In genomic region chr10:11611248-11612003, GRCh38 we compare ENCODE assay signal across 8 cellular contexts. TPM values are rescaled to one million over a fixed set of nuclear protein-coding genes. Genes with fewer than 3 reads are reported as not detected.
DNase-seq lines count a peak whose midpoint lies in the region; ATAC-seq and TF ChIP-seq lines count a peak whose summit lies in the region.

Gene USP6NL (minus strand): TSS chr10:11611650. CDS start chr10:11597634, 14,016 bp downstream.

- H3K36me3 ChIP-seq in SJCRH30 (no peaks in the 10 kb centered on the region), thoracic aorta (no peaks in the 10 kb centered on the region)

- H3K9me3 Mint-ChIP-seq in activated naive CD4-positive, alpha-beta T cell treated with anti-CD3 and anti-CD28 coated beads, Interleukin-2, amount 50 U/mL, for 72 hours: peaks cover 0 to 7% of the 10 kb centered on the region in 2 donors

- H3K27ac ChIP-seq in SJCRH30 (peak within 1 kb of the TSS; percentile 56; the same call in 1 of the 2 replicates), thoracic aorta (peak within 1 kb of the TSS; percentile 79 to 83)

- peak; percentile 47 for ATAC-seq in GM21529 (IDR thresholded peaks at IDR 0.05; ENCODE audit: unreplicated experiment)
- peak; percentile 63 to 78 for ATAC-seq in activated naive CD4-positive, alpha-beta T cell treated with anti-CD3 and anti-CD28 coated beads, Interleukin-2, amount 50 U/mL, for 72 hours
- peak; percentile 76 for ATAC-seq in thoracic aorta (ENCODE audit: insufficient number of reproducible peaks, low FRiP score, low read depth)

- H3K27me3 ChIP-seq in SJCRH30 (no peaks in the 10 kb centered on the region), thoracic aorta (replicated peaks; ENCODE audit: insufficient read depth) (no peaks in the 10 kb centered on the region)

- peak within 1 kb of the TSS; percentile 100 for H3K4me3 ChIP-seq in SJCRH30
- peak within 1 kb of the TSS; percentile 93 for H3K4me3 ChIP-seq in thoracic aorta

- H3K9me3 ChIP-seq in SJCRH30 (replicated peaks) (no peaks in the 10 kb centered on the region), thoracic aorta (no peaks in the 10 kb centered on the region)

- no peak for TF ChIP-seq CTCF in thoracic aorta (IDR thresholded peaks at IDR 0.05)

- H3K4me1 ChIP-seq in SJCRH30 (no peaks in the 10 kb centered on the region), thoracic aorta (ENCODE audit: control insufficient read depth in 1 of 2, low read depth in 2 of 2) (peaks cover 5 to 11% of the 10 kb centered on the region in 2 donors)

- peak; percentile 88 for DNase-seq in DMS53 treated with DMSO at 0.1 percent for 48 hours (lab: John Stamatoyannopoulos, UW; ENCODE audit: unreplicated experiment)
- DNase-seq in SJCRH30: peak; percentile 77 to 79
- DNase-seq in activated naive CD4-positive, alpha-beta T cell treated with anti-CD3 and anti-CD28 coated beads, Interleukin-2, amount 50 U/mL, for 72 hours (ENCODE audit: low spot score in 2 of 2): peak; percentile 59 to 77
- DNase-seq in glomerular endothelial cell (ENCODE audit: extremely low read depth, low read depth, low spot score): no peak
- peak in 55 of 56 donors; percentile 8 to 89 (median 70) for DNase-seq in nucleus accumbens (lab: John Stamatoyannopoulos, UW)
- peak; percentile 35 for DNase-seq in thoracic aorta (ENCODE audit: low spot score)

- TF ChIP-seq EP300 in Ishikawa (IDR thresholded peaks at IDR 0.05; ENCODE audit: borderline replicate concordance): no peak

- H3K36me3 Mint-ChIP-seq in activated naive CD4-positive, alpha-beta T cell treated with anti-CD3 and anti-CD28 coated beads, Interleukin-2, amount 50 U/mL, for 72 hours: peaks cover 4 to 11% of the 10 kb centered on the region in 2 donors

- no peak for TF ChIP-seq RAD21 in Ishikawa (IDR thresholded peaks at IDR 0.05; ENCODE audit: low read depth)

- peak within 1 kb of the TSS; percentile 81 to 92 for H3K27ac Mint-ChIP-seq in activated naive CD4-positive, alpha-beta T cell treated with anti-CD3 and anti-CD28 coated beads, Interleukin-2, amount 50 U/mL, for 72 hours

TF ChIP-seq in Ishikawa, 13 proteins besides CTCF, POLR2A, EP300 and RAD21:
- TF ChIP-seq TCF12 (IDR thresholded peaks at IDR 0.05; ENCODE audit: low read depth) (no peak; the same call in 1 of the 2 replicates), TAF1 (IDR thresholded peaks at IDR 0.05; ENCODE audit: low read depth) (peak; percentile 44; the same call in 1 of the 2 replicates), EGR1 (IDR thresholded peaks at IDR 0.05) (0 out of 2 replicates have a peak, but pooled peaks have one; percentile 10), ZBTB7A (IDR thresholded peaks at IDR 0.05; ENCODE audit: low read depth) (peak; percentile 25; the same call in 1 of the 2 replicates), NFIC (IDR thresholded peaks at IDR 0.05) (no peak), MAX (IDR thresholded peaks at IDR 0.05) (peak; percentile 73; the same call in 1 of the 2 replicates), YY1 (IDR thresholded peaks at IDR 0.05; ENCODE audit: low read depth) (peak; percentile 88), USF1 (IDR thresholded peaks at IDR 0.05) (peak; percentile 78), FOXM1 (IDR thresholded peaks at IDR 0.05; ENCODE audit: borderline replicate concordance, low read depth) (no peak)

RNA-seq across cellular contexts. Expression of gene USP6NL, which starts in this region (rescaled TPM):
- total RNA-seq in SJCRH30 (2014; rRNA removed; shearing (Covaris generic)): 15.2 and 17.2 TPM in 2 replicates
- 1 to 10 TPM; 1.3 to 3.3 TPM for total RNA-seq in activated naive CD4-positive, alpha-beta T cell treated with anti-CD3 and anti-CD28 coated beads, Interleukin-2, amount 50 U/mL, for 72 hours
- total RNA-seq in glomerular endothelial cell (19.3 and 24.3 TPM in 2 replicates), thoracic aorta (10 to 100 TPM in 1 of 2 donors, 1 to 10 TPM in 1; 9.5 to 15.0 TPM)
